10 cellular contexts compared by ENCODE assay signal in genomic region chr12:93879476-93880376, GRCh38.
DNase-seq lines count a peak whose midpoint lies in the region; ATAC-seq and TF ChIP-seq lines count a peak whose summit lies in the region.
"Had no signal": no experiment of that assay in that cellular context is flagged by ENCODE, and none has a peak within 500 bp of the region (broad histone marks: within the 10 kb centered on the region; RNA-seq: fewer than 3 reads in every experiment).

No MANE protein-coding gene starts in this region.

- no TSS peak for BruUV-seq in PC-3 (replicated peaks; lab: Mats Ljungman, UMichigan)

- H4K20me1 ChIP-seq in PC-3 (ENCODE audit: low read length) (no peaks in the 10 kb centered on the region), smooth muscle cell (ENCODE audit: low read depth) (no peaks in the 10 kb centered on the region)

- intact Hi-C loops in PC-3 (cut with micrococcal nuclease) = no loop called here
- intact Hi-C loops in Right ventricle myocardium superior (cut with DNase I) = no loop called here
- intact Hi-C loops in lower lobe of right lung (cut with DNase I) = no loop called here

- H3K9me2 ChIP-seq in PC-3 (replicated peaks; ENCODE audit: low read length) = no peaks in the 10 kb centered on the region

- H2AFZ ChIP-seq in PC-3 (ENCODE audit: low read length) = no peak overlapping the region
- H2AFZ ChIP-seq in smooth muscle cell (ENCODE audit: low read depth) = no peak overlapping the region

- no peak for TF ChIP-seq CTCF in PC-3 (conservative IDR thresholded peaks at IDR 0.05; ENCODE audit: low read depth, low read length)
- TF ChIP-seq CTCF in smooth muscle cell (IDR thresholded peaks at IDR 0.05; ENCODE audit: borderline replicate concordance, insufficient read depth, poor library complexity, severe bottlenecking) = no peak
- no peak for TF ChIP-seq CTCF in lower lobe of right lung (IDR thresholded peaks at IDR 0.05)

- H3F3A ChIP-seq in PC-3 (ENCODE audit: low read length, unreplicated experiment) (no peaks in the 10 kb centered on the region), smooth muscle cell (ENCODE audit: low read depth) (no peaks in the 10 kb centered on the region)

- ATAC-seq in PC-3 = peak; percentile 24
- peak; percentile 22 for ATAC-seq in Right ventricle myocardium superior (ENCODE audit: poor library complexity)
- no peak for ATAC-seq in lower lobe of right lung
- no peak for ATAC-seq in GM18502 (IDR thresholded peaks at IDR 0.05; ENCODE audit: poor library complexity, unreplicated experiment)
- ATAC-seq in HG03280 (IDR thresholded peaks at IDR 0.05; ENCODE audit: unreplicated experiment) = no peak

- WGBS in smooth muscle cell (ENCODE audit: low lambda C conversion rate) = 83% methylated on average over 6 of the region's 6 CpGs

- H3K36me3 ChIP-seq in PC-3 (ENCODE audit: low read depth, low read length) (no peaks in the 10 kb centered on the region), smooth muscle cell (ENCODE audit: low read depth) (peaks cover 4% of the 10 kb centered on the region), lower lobe of right lung (no peaks in the 10 kb centered on the region)

- peaks cover 30% of the 10 kb centered on the region for H3K36me3 Mint-ChIP-seq in T-helper 2 cell treated with Interferon-gamma antibody and Interleukin-4, amounts not matched to agents 5 μg/mL and 100 μg/mL, for 36 hours (ENCODE audit: low read depth)

- H3K79me2 ChIP-seq in PC-3 (ENCODE audit: low read length) (no peaks in the 10 kb centered on the region), smooth muscle cell (ENCODE audit: low read depth) (no peaks in the 10 kb centered on the region)

- POLR2A ChIA-PET in PC-3 (lab: Charles Lee; ENCODE audit: unreplicated experiment) = no interaction called here

- H3K4me3 Mint-ChIP-seq in T-helper 2 cell treated with Interferon-gamma antibody and Interleukin-4, amounts not matched to agents 5 μg/mL and 100 μg/mL, for 36 hours = peak overlapping the region; percentile 71

- CTCF ChIA-PET in PC-3 (lab: Charles Lee) = no interaction called here

- peaks cover 16% of the 10 kb centered on the region; the same call in 1 of the 2 replicates for H3K9me3 ChIP-seq in PC-3 (ENCODE audit: low read length)
- H3K9me3 ChIP-seq in smooth muscle cell (replicated peaks; ENCODE audit: low read depth) = no peaks in the 10 kb centered on the region
- H3K9me3 ChIP-seq in lower lobe of right lung = peaks cover 14% of the 10 kb centered on the region

- H3K27me3 ChIP-seq in PC-3 (ENCODE audit: low read length) (no peaks in the 10 kb centered on the region), smooth muscle cell (ENCODE audit: low read depth) (no peaks in the 10 kb centered on the region), lower lobe of right lung (ENCODE audit: low read depth) (no peaks in the 10 kb centered on the region)

- H3K4me3 ChIP-seq in PC-3 (ENCODE audit: low read length) = no peak overlapping the region
- H3K4me3 ChIP-seq in smooth muscle cell = no peak overlapping the region
- no peak overlapping the region for H3K4me3 ChIP-seq in lower lobe of right lung

- DNase-seq in T-helper 2 cell treated with Interferon-gamma antibody and Interleukin-4, amounts not matched to agents 5 μg/mL and 100 μg/mL, for 36 hours (ENCODE audit: low spot score) = no peak
- DNase-seq in T-helper 2 cell (no peak), PC-3 (no peak), Right ventricle myocardium superior (no peak), smooth muscle cell (lab: John Stamatoyannopoulos, UW; ENCODE audit: unreplicated experiment) (no peak), lower lobe of right lung (no peak)
- DNase-seq: NCI-H1105 treated with DMSO at 0.1 percent for 48 hours; stimulated activated CD4-positive, alpha-beta T cell treated with anti-CD3 and anti-CD28 coated beads, Interleukin-2, amount 100 ng/mL, for 48 hours had no signal

- peaks cover 35% of the 10 kb centered on the region for H3K4me1 Mint-ChIP-seq in T-helper 2 cell treated with Interferon-gamma antibody and Interleukin-4, amounts not matched to agents 5 μg/mL and 100 μg/mL, for 36 hours (ENCODE audit: low read depth)

- H3K4me2 ChIP-seq in PC-3 (ENCODE audit: low read length) (no peak overlapping the region), smooth muscle cell (peak overlapping the region; percentile 9)

- peaks cover 36% of the 10 kb centered on the region for H3K9me3 Mint-ChIP-seq in T-helper 2 cell treated with Interferon-gamma antibody and Interleukin-4, amounts not matched to agents 5 μg/mL and 100 μg/mL, for 36 hours

- peaks cover 2% of the 10 kb centered on the region for H3K27me3 Mint-ChIP-seq in T-helper 2 cell treated with Interferon-gamma antibody and Interleukin-4, amounts not matched to agents 5 μg/mL and 100 μg/mL, for 36 hours (ENCODE audit: low read depth)

- no peak overlapping the region for H3K9ac ChIP-seq in PC-3 (ENCODE audit: low read length)
- no peak overlapping the region for H3K9ac ChIP-seq in smooth muscle cell (ENCODE audit: low read depth)

- no peaks in the 10 kb centered on the region for H3K4me1 ChIP-seq in PC-3 (ENCODE audit: insufficient read depth, low read length)
- H3K4me1 ChIP-seq in smooth muscle cell (ENCODE audit: low read depth) = no peaks in the 10 kb centered on the region
- no peaks in the 10 kb centered on the region for H3K4me1 ChIP-seq in lower lobe of right lung

- peak overlapping the region; percentile 89 for H3K27ac Mint-ChIP-seq in T-helper 2 cell treated with Interferon-gamma antibody and Interleukin-4, amounts not matched to agents 5 μg/mL and 100 μg/mL, for 36 hours

- H3K27ac ChIP-seq in PC-3 (ENCODE audit: low read length) (no peak overlapping the region), smooth muscle cell (ENCODE audit: low read depth) (no peak overlapping the region), lower lobe of right lung (no peak overlapping the region)

Comparison
In these comparisons a context has a peak if more than half of its experiments do, and no peak if none do; other contexts are left out.
1. ATAC-seq: peak in PC-3 (single experiment) and Right ventricle myocardium superior (single experiment); none in lower lobe of right lung (0 of 2), GM18502 (single experiment) and HG03280 (single experiment).